ENCODE assay signal across 17 cellular contexts in genomic region chr3:170801597-170801996, GRCh38.
DNase-seq lines count a peak whose midpoint lies in the region; ATAC-seq and TF ChIP-seq lines count a peak whose summit lies in the region.
"Had no signal": no experiment of that assay in that cellular context is flagged by ENCODE, and none has a peak within 500 bp of the region (broad histone marks: within the 10 kb centered on the region; RNA-seq: fewer than 3 reads in every experiment).

No MANE protein-coding gene starts in this region.

- no peak overlapping the region for H3K9ac ChIP-seq in Karpas-422 (ENCODE audit: low read length)

- no peaks in the 10 kb centered on the region for H3K27me3 Mint-ChIP-seq in osteocyte (ENCODE audit: unreplicated experiment)

- CTCF ChIA-PET in AG04450 (lab: Charles Lee) = interaction anchor here (0.5 to 3.2 kb wide), 5 partner anchors 11 to 390 kb away, joined by 3 to 27 read pairs (median 3); no protein-coding TSS in a partner anchor

- H3K4me3 Mint-ChIP-seq in osteocyte (ENCODE audit: unreplicated experiment) = no peak overlapping the region
- H3K4me3 Mint-ChIP-seq: CD4-positive, CD25-positive, alpha-beta regulatory T cell had no signal

- no peaks in the 10 kb centered on the region for H3K36me3 ChIP-seq in Karpas-422 (ENCODE audit: insufficient read depth, low read length)
- H3K36me3 ChIP-seq: SJCRH30 had no signal

- H3K9me3 Mint-ChIP-seq in osteocyte (ENCODE audit: unreplicated experiment) = peaks cover 18% of the 10 kb centered on the region

- no peak overlapping the region for H3K4me3 ChIP-seq in AG04450 (ENCODE audit: low read depth, low read length)
- H3K4me3 ChIP-seq in Karpas-422 (ENCODE audit: low read length) = no peak overlapping the region
- H3K4me3 ChIP-seq: A549, SJCRH30 had no signal

- H4K20me1 ChIP-seq in Karpas-422 (ENCODE audit: insufficient read depth, low read depth, low read length) = no peaks in the 10 kb centered on the region

- no peak overlapping the region for H3K4me2 ChIP-seq in Karpas-422 (ENCODE audit: low read depth, low read length, poor library complexity, severe bottlenecking)
- H3K4me2 ChIP-seq: A549 had no signal

- no peaks in the 10 kb centered on the region for H3K36me3 Mint-ChIP-seq in osteocyte (ENCODE audit: unreplicated experiment)
- H3K36me3 Mint-ChIP-seq: CD4-positive, CD25-positive, alpha-beta regulatory T cell had no signal

- no peaks in the 10 kb centered on the region for H3K9me3 ChIP-seq in AG04450 (ENCODE audit: control insufficient read depth, insufficient read depth, low read length)
- no peaks in the 10 kb centered on the region for H3K9me3 ChIP-seq in Karpas-422 (ENCODE audit: low read length)
- H3K9me3 ChIP-seq: A549, SJCRH30 had no signal

- POLR2A ChIA-PET in AG04450 (lab: Yijun Ruan, JAX) = interaction anchor here (1.4 to 3.0 kb wide), 5 partner anchors 36 to 76 kb away, joined by 5 to 32 read pairs (median 25); no protein-coding TSS in a partner anchor

- peak overlapping the region; percentile 91 for H3K27ac Mint-ChIP-seq in osteocyte (ENCODE audit: unreplicated experiment)
- H3K27ac Mint-ChIP-seq: CD4-positive, CD25-positive, alpha-beta regulatory T cell had no signal

- no peaks in the 10 kb centered on the region for H3K4me1 ChIP-seq in Karpas-422 (ENCODE audit: low read length)
- H3K4me1 ChIP-seq: A549, SJCRH30 had no signal

- no peak for ATAC-seq in GM21390 (IDR thresholded peaks at IDR 0.05; ENCODE audit: unreplicated experiment)
- no peak for ATAC-seq in GM21367 (IDR thresholded peaks at IDR 0.05; ENCODE audit: unreplicated experiment)
- ATAC-seq: A549 had no signal

- H3K9me2 ChIP-seq in Karpas-422 (replicated peaks; ENCODE audit: insufficient read depth, low read length) = no peaks in the 10 kb centered on the region

- no peak for TF ChIP-seq CTCF in AG04450 (IDR thresholded peaks at IDR 0.05; ENCODE audit: low read depth, low read length)
- TF ChIP-seq CTCF in osteocyte (IDR thresholded peaks at IDR 0.05) = no peak

- peaks cover 40% of the 10 kb centered on the region for H3K4me1 Mint-ChIP-seq in osteocyte (ENCODE audit: unreplicated experiment)
- H3K4me1 Mint-ChIP-seq: CD4-positive, CD25-positive, alpha-beta regulatory T cell had no signal

- H3K27ac ChIP-seq in AG04450 (ENCODE audit: low read depth, low read length) (peak overlapping the region; percentile 91), Karpas-422 (ENCODE audit: low read length) (no peak overlapping the region)
- H3K27ac ChIP-seq: A549, RWPE1, SJCRH30 had no signal

- DNase-seq in AG04450 (ENCODE audit: low read depth, low spot score) = no peak
- DNase-seq in Karpas-422 = peak; percentile 32
- peak; percentile 56 to 79 for DNase-seq in erythroblast (lab: John Stamatoyannopoulos, UW)
- no peak for DNase-seq in osteocyte (ENCODE audit: extremely low spot score, unreplicated experiment)
- no peak for DNase-seq in central memory CD4-positive, alpha-beta T cell
- DNase-seq in GOT3 (lab: John Stamatoyannopoulos, UW) = no peak
- DNase-seq: AML-193; CD4-positive, CD25-positive, alpha-beta regulatory T cell; NCI-H1436; NCI-H2081; NCI-H524; OCI-M1; SJCRH30 had no signal

- TF ChIP-seq POLR2A in erythroblast (IDR thresholded peaks at IDR 0.05; ENCODE audit: low read length) = no peak

- H2AFZ ChIP-seq in Karpas-422 (ENCODE audit: low read length) = no peak overlapping the region

- H3K79me2 ChIP-seq in Karpas-422 (ENCODE audit: low read length) = no peaks in the 10 kb centered on the region

- H3K27me3 ChIP-seq in AG04450 (ENCODE audit: control insufficient read depth, insufficient read depth, low read length) = no peaks in the 10 kb centered on the region
- no peaks in the 10 kb centered on the region for H3K27me3 ChIP-seq in Karpas-422 (ENCODE audit: low read length)
- H3K27me3 ChIP-seq: SJCRH30 had no signal

Comparison
In these comparisons a context has a peak if more than half of its experiments do, and no peak if none do; other contexts are left out.
1. DNase-seq: peak in Karpas-422 (single experiment) and erythroblast (2 of 2); none in AG04450 (single experiment), osteocyte (single experiment), central memory CD4-positive, alpha-beta T cell (single experiment) and GOT3 (single experiment).